ENCODE assay signal across 1 cellular context in the genomic region with DNA sequence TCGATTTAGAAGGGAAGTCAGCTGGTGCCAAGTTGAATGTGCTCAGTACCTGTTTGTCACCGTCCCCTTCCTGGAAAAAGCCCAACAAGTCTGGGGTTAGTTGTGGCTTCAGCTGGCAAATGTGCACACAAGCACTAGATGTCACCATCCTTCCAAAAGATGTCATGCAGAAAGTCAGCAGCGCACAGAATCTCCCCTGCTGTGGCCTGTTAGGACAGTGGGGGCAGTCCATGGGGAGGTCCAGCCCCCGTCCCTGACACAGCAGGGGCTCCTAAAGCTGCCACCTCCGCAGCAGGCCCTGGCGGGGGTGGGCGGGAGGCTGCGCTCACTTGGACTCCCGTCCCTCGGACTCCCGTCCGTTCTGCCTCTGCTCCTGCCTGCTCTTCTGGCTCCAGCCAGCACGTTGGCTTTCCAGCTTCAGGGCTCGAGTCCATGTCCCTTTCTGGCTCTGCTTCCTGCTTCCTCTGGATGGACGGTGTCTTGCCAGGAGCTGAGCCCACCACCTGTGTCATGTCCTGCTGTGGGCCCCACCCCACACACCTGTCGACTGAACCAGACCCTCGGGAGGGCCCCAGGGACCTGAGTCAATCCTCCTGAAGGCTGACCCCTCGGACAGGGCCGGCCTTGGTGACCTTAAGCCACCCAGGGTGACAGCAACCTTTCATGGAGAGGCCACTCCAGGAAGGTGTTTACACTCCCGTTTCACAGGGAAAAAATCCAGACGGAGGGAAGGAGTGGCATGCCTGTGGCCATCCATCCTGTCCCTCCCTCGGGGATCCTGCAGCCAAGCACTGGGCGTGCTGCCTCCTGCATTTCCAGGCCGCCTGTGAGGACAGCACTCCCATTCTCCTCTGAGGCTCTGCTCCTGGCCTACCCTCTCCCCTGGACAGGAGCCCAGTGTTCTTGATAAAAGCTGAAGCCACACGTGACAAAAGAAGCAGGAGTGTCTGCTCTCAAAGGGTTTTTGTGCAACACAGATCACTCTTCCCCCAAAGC.
TF ChIP-seq lines count a peak whose summit lies in the region.

No MANE protein-coding gene starts in this region.

TF ChIP-seq in HepG2, 621 proteins besides CTCF, POLR2A, EP300 and RAD21 (continued from another document and continues in another):
- TF ChIP-seq, protein P1, sequence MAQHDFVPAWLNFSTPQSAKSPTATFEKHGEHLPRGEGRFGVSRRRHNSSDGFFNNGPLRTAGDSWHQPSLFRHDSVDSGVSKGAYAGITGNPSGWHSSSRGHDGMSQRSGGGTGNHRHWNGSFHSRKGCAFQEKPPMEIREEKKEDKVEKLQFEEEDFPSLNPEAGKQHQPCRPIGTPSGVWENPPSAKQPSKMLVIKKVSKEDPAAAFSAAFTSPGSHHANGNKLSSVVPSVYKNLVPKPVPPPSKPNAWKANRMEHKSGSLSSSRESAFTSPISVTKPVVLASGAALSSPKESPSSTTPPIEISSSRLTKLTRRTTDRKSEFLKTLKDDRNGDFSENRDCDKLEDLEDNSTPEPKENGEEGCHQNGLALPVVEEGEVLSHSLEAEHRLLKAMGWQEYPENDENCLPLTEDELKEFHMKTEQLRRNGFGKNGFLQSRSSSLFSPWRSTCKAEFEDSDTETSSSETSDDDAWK (CRISPR knock-in tag; IDR thresholded peaks at IDR 0.05) = no peak
- no peak for TF ChIP-seq ZNF234 (CRISPR knock-in tag; conservative IDR thresholded peaks at IDR 0.05)
- TF ChIP-seq, protein P2, sequence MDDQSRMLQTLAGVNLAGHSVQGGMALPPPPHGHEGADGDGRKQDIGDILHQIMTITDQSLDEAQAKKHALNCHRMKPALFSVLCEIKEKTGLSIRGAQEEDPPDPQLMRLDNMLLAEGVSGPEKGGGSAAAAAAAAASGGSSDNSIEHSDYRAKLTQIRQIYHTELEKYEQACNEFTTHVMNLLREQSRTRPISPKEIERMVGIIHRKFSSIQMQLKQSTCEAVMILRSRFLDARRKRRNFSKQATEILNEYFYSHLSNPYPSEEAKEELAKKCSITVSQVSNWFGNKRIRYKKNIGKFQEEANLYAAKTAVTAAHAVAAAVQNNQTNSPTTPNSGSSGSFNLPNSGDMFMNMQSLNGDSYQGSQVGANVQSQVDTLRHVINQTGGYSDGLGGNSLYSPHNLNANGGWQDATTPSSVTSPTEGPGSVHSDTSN (CRISPR knock-in tag; IDR thresholded peaks at IDR 0.05; ENCODE audit: borderline replicate concordance) = no peak
- TF ChIP-seq RXRB (CRISPR knock-in tag; IDR thresholded peaks at IDR 0.05; ENCODE audit: borderline replicate concordance) = peak; percentile 82
- TF ChIP-seq FOXO1 (CRISPR knock-in tag; IDR thresholded peaks at IDR 0.05) = peak; percentile 11; the same call in 1 of the 2 replicates
- TF ChIP-seq ZNF292 (CRISPR knock-in tag; IDR thresholded peaks at IDR 0.05; ENCODE audit: borderline replicate concordance, low read depth) = peak; percentile 60; the same call in 1 of the 2 replicates
- TF ChIP-seq ZNF501 (CRISPR knock-in tag; IDR thresholded peaks at IDR 0.05) = 0 out of 2 replicates have a peak, but pooled peaks have one; percentile 30
- TF ChIP-seq, protein P3, sequence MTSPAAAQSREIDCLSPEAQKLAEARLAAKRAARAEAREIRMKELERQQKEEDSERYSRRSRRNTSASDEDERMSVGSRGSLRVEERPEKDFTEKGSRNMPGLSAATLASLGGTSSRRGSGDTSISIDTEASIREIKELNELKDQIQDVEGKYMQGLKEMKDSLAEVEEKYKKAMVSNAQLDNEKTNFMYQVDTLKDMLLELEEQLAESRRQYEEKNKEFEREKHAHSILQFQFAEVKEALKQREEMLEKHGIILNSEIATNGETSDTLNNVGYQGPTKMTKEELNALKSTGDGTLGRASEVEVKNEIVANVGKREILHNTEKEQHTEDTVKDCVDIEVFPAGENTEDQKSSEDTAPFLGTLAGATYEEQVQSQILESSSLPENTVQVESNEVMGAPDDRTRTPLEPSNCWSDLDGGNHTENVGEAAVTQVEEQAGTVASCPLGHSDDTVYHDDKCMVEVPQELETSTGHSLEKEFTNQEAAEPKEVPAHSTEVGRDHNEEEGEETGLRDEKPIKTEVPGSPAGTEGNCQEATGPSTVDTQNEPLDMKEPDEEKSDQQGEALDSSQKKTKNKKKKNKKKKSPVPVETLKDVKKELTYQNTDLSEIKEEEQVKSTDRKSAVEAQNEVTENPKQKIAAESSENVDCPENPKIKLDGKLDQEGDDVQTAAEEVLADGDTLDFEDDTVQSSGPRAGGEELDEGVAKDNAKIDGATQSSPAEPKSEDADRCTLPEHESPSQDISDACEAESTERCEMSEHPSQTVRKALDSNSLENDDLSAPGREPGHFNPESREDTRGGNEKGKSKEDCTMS (CRISPR knock-in tag; conservative IDR thresholded peaks at IDR 0.05) = no peak
- TF ChIP-seq AGO2 (optimal IDR thresholded peaks at IDR 0.05; ENCODE audit: low read depth, low read length) = peak; percentile 61
- TF ChIP-seq ZNF530 (CRISPR knock-in tag; IDR thresholded peaks at IDR 0.05; ENCODE audit: low read depth) = no peak
- 0 out of 2 replicates have a peak, but pooled peaks have one; percentile 54 for TF ChIP-seq DR1 (CRISPR knock-in tag; IDR thresholded peaks at IDR 0.05)
- no peak for TF ChIP-seq ZNF20 (CRISPR knock-in tag; IDR thresholded peaks at IDR 0.05)
- TF ChIP-seq ZNF546 (CRISPR knock-in tag; conservative IDR thresholded peaks at IDR 0.05) = no peak
- no peak for TF ChIP-seq SMAD9 (CRISPR knock-in tag; IDR thresholded peaks at IDR 0.05)
- TF ChIP-seq, protein P4, sequence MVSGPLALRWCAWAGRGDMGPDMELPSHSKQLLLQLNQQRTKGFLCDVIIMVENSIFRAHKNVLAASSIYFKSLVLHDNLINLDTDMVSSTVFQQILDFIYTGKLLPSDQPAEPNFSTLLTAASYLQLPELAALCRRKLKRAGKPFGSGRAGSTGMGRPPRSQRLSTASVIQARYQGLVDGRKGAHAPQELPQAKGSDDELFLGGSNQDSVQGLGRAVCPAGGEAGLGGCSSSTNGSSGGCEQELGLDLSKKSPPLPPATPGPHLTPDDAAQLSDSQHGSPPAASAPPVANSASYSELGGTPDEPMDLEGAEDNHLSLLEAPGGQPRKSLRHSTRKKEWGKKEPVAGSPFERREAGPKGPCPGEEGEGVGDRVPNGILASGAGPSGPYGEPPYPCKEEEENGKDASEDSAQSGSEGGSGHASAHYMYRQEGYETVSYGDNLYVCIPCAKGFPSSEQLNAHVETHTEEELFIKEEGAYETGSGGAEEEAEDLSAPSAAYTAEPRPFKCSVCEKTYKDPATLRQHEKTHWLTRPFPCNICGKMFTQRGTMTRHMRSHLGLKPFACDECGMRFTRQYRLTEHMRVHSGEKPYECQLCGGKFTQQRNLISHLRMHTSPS (CRISPR knock-in tag; IDR thresholded peaks at IDR 0.05; ENCODE audit: low read depth) = no peak
- peak; percentile 27; the same call in 1 of the 2 replicates for TF ChIP-seq NR2C2 (CRISPR knock-in tag; IDR thresholded peaks at IDR 0.05; ENCODE audit: borderline replicate concordance)
- TF ChIP-seq MYC (CRISPR knock-in tag; IDR thresholded peaks at IDR 0.05; ENCODE audit: borderline replicate concordance) = peak; percentile 20; the same call in 1 of the 2 replicates
- TF ChIP-seq, protein P5, sequence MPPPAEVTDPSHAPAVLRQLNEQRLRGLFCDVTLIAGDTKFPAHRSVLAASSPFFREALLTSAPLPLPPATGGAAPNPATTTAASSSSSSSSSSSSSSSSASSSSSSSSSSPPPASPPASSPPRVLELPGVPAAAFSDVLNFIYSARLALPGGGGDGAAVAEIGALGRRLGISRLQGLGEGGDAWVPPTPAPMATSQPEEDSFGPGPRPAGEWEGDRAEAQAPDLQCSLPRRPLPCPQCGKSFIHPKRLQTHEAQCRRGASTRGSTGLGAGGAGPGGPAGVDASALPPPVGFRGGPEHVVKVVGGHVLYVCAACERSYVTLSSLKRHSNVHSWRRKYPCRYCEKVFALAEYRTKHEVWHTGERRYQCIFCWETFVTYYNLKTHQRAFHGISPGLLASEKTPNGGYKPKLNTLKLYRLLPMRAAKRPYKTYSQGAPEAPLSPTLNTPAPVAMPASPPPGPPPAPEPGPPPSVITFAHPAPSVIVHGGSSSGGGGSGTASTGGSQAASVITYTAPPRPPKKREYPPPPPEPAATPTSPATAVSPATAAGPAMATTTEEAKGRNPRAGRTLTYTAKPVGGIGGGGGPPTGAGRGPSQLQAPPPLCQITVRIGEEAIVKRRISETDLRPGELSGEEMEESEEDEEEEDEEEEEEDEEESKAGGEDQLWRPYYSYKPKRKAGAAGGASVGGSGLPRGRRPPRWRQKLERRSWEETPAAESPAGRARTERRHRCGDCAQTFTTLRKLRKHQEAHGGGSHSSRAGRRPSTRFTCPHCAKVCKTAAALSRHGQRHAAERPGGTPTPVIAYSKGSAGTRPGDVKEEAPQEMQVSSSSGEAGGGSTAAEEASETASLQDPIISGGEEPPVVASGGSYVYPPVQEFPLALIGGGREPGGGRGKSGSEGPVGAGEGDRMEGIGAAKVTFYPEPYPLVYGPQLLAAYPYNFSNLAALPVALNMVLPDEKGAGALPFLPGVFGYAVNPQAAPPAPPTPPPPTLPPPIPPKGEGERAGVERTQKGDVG (CRISPR knock-in tag; IDR thresholded peaks at IDR 0.05; ENCODE audit: borderline replicate concordance) = no peak; the same call in 1 of the 2 replicates
- 0 out of 2 replicates have a peak, but pooled peaks have one; percentile 51 for TF ChIP-seq DPF2 (CRISPR knock-in tag; IDR thresholded peaks at IDR 0.05; ENCODE audit: borderline replicate concordance, low read depth)
- TF ChIP-seq, protein P6, sequence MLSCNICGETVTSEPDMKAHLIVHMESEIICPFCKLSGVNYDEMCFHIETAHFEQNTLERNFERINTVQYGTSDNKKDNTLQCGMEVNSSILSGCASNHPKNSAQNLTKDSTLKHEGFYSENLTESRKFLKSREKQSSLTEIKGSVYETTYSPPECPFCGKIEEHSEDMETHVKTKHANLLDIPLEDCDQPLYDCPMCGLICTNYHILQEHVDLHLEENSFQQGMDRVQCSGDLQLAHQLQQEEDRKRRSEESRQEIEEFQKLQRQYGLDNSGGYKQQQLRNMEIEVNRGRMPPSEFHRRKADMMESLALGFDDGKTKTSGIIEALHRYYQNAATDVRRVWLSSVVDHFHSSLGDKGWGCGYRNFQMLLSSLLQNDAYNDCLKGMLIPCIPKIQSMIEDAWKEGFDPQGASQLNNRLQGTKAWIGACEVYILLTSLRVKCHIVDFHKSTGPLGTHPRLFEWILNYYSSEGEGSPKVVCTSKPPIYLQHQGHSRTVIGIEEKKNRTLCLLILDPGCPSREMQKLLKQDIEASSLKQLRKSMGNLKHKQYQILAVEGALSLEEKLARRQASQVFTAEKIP (CRISPR knock-in tag; IDR thresholded peaks at IDR 0.05; ENCODE audit: borderline replicate concordance) = no peak
- peak; percentile 48 for TF ChIP-seq SRSF1 (optimal IDR thresholded peaks at IDR 0.05; ENCODE audit: low read depth, low read length)
- peak; percentile 50; the same call in 1 of the 2 replicates for TF ChIP-seq ZNF33B (CRISPR knock-in tag; IDR thresholded peaks at IDR 0.05)
- TF ChIP-seq POGZ (CRISPR knock-in tag; IDR thresholded peaks at IDR 0.05) = peak; percentile 19; the same call in 1 of the 2 replicates
- 0 out of 2 replicates have a peak, but pooled peaks have one; percentile 32 for TF ChIP-seq ZNF230 (CRISPR knock-in tag; IDR thresholded peaks at IDR 0.05)
- TF ChIP-seq TAF1 (CRISPR knock-in tag; IDR thresholded peaks at IDR 0.05) = no peak
- TF ChIP-seq ZSCAN31 (CRISPR knock-in tag; IDR thresholded peaks at IDR 0.05; ENCODE audit: low read depth) = peak; percentile 50; the same call in 1 of the 2 replicates
- TF ChIP-seq, protein P7, sequence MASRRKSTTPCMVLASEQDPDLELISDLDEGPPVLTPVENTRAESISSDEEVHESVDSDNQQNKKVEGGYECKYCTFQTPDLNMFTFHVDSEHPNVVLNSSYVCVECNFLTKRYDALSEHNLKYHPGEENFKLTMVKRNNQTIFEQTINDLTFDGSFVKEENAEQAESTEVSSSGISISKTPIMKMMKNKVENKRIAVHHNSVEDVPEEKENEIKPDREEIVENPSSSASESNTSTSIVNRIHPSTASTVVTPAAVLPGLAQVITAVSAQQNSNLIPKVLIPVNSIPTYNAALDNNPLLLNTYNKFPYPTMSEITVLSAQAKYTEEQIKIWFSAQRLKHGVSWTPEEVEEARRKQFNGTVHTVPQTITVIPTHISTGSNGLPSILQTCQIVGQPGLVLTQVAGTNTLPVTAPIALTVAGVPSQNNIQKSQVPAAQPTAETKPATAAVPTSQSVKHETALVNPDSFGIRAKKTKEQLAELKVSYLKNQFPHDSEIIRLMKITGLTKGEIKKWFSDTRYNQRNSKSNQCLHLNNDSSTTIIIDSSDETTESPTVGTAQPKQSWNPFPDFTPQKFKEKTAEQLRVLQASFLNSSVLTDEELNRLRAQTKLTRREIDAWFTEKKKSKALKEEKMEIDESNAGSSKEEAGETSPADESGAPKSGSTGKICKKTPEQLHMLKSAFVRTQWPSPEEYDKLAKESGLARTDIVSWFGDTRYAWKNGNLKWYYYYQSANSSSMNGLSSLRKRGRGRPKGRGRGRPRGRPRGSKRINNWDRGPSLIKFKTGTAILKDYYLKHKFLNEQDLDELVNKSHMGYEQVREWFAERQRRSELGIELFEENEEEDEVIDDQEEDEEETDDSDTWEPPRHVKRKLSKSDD (CRISPR knock-in tag; IDR thresholded peaks at IDR 0.05; ENCODE audit: low read depth) = no peak
- no peak for TF ChIP-seq ZNF101 (CRISPR knock-in tag; IDR thresholded peaks at IDR 0.05; ENCODE audit: borderline replicate concordance, low read depth)
- TF ChIP-seq BORCS8-MEF2B (CRISPR knock-in tag; IDR thresholded peaks at IDR 0.05) = no peak; the same call in none of the 2 replicates
- TF ChIP-seq ZNF790 (CRISPR knock-in tag; IDR thresholded peaks at IDR 0.05; ENCODE audit: borderline replicate concordance) = no peak
- peak; percentile 58; the same call in 1 of the 2 replicates for TF ChIP-seq NCOR1 (IDR thresholded peaks at IDR 0.05; ENCODE audit: borderline replicate concordance, low read length)
- no peak for TF ChIP-seq ZNF614 (CRISPR knock-in tag; IDR thresholded peaks at IDR 0.05; ENCODE audit: borderline replicate concordance)
- TF ChIP-seq ZIK1 (CRISPR knock-in tag; IDR thresholded peaks at IDR 0.05; ENCODE audit: borderline replicate concordance, low read depth) = 0 out of 2 replicates have a peak, but pooled peaks have one; percentile 51
- peak; percentile 54; the same call in 1 of the 2 replicates for TF ChIP-seq ZNF7 (CRISPR knock-in tag; IDR thresholded peaks at IDR 0.05)
- no peak for TF ChIP-seq MAFG (CRISPR knock-in tag; IDR thresholded peaks at IDR 0.05)
- TF ChIP-seq CHCHD3 (CRISPR knock-in tag; IDR thresholded peaks at IDR 0.05) = no peak
